Comparison of ENCODE assay signal across 10 cellular contexts in the genomic region with DNA sequence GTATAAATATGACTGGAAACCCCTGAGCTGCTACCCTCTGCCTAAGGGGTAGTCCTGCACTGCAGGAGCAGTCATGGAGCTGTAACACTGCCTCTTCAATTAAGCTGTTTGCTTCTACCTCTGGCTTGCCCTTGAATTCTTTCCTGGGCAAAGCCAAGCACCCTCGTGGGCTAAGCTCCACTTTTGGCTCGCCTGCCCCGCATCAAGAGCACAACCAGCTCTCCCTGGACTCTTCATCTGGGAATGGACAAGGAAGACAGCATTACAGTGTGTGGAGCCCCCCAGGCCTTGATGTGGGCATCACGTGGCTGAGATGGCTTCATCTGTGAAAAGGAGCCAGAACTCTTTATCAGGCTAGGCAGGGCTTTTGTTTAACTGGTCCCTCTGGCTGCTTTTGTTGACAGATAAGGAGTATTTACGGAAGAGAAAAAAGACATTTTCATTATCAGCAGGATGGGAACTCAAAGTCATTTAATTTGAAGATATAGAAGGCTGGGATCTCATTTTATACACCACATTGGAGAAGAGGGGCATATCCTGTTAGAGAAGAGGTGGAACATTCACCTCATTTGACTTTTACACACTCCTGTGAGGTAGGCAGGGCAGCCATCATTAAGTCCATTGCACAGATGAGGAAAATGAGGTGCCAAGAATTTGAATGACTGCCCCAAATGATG.
"Had no signal": no experiment of that assay in that cellular context is flagged by ENCODE, and none has a peak within 500 bp of the region (broad histone marks: within the 10 kb centered on the region; RNA-seq: fewer than 3 reads in every experiment).

No MANE protein-coding gene starts in this region.

- H3K27ac Mint-ChIP-seq: activated CD4-positive, alpha-beta T cell treated with anti-CD3 and anti-CD28 coated beads, Interleukin-2, amount 10 ng/mL, durations not matched to agents 24 days and 14 days; T-cell; WTC11 had no signal

- H3K9me3 Mint-ChIP-seq: activated CD4-positive, alpha-beta T cell treated with anti-CD3 and anti-CD28 coated beads, Interleukin-2, amount 10 ng/mL, durations not matched to agents 24 days and 14 days; central memory CD8-positive, alpha-beta T cell; WTC11 had no signal

- H3K27me3 ChIP-seq: pancreas, transverse colon had no signal

- ATAC-seq: pancreas, T-cell, WTC11 had no signal

- H3K9me3 ChIP-seq: pancreas, transverse colon had no signal

- H3K4me1 Mint-ChIP-seq: activated CD4-positive, alpha-beta T cell treated with anti-CD3 and anti-CD28 coated beads, Interleukin-2, amount 10 ng/mL, durations not matched to agents 24 days and 14 days; central memory CD8-positive, alpha-beta T cell; T-cell had no signal

- H3K27ac ChIP-seq: pancreas, skin epidermis, transverse colon had no signal

- H3K27me3 Mint-ChIP-seq: activated CD4-positive, alpha-beta T cell treated with anti-CD3 and anti-CD28 coated beads, Interleukin-2, amount 10 ng/mL, durations not matched to agents 24 days and 14 days; central memory CD8-positive, alpha-beta T cell; naive B cell; T-cell had no signal

- H3K4me3 Mint-ChIP-seq: activated CD4-positive, alpha-beta T cell treated with anti-CD3 and anti-CD28 coated beads, Interleukin-2, amount 10 ng/mL, durations not matched to agents 24 days and 14 days; central memory CD8-positive, alpha-beta T cell; naive B cell; T-cell; WTC11 had no signal

- H3K4me3 ChIP-seq: pancreas, skin epidermis, transverse colon had no signal

- H3K36me3 Mint-ChIP-seq: WTC11 had no signal

- H3K4me1 ChIP-seq: pancreas had no signal

- DNase-seq: activated CD4-positive, alpha-beta T cell treated with anti-CD3 and anti-CD28 coated beads, Interleukin-2, amount 10 ng/mL, durations not matched to agents 24 days and 14 days; activated naive CD4-positive, alpha-beta T cell treated with Interleukin-2 at 50 U/mL for 16 hours; naive B cell; pancreas; T-cell; T1000; transverse colon had no signal

- H3K36me3 ChIP-seq: pancreas, transverse colon had no signal
